In genomic region chr9:5718296-5719032, GRCh38 we compare ENCODE assay signal across 17 cellular contexts.
DNase-seq lines count a peak whose midpoint lies in the region; ATAC-seq and TF ChIP-seq lines count a peak whose summit lies in the region.
"Had no signal": no experiment of that assay in that cellular context is flagged by ENCODE, and none has a peak within 500 bp of the region (broad histone marks: within the 10 kb centered on the region; RNA-seq: fewer than 3 reads in every experiment).

No MANE protein-coding gene starts in this region.

- H3K36me3 Mint-ChIP-seq in mesothelial cell of epicardium, result peaks cover 48% of the 10 kb centered on the region

- H3K27ac ChIP-seq in brain microvascular endothelial cell, result peak overlapping the region; percentile 20
- H3K27ac ChIP-seq: heart left ventricle, thoracic aorta, WERI-Rb-1 had no signal

- H3K36me3 ChIP-seq in brain microvascular endothelial cell (replicated peaks), result peaks cover 11% of the 10 kb centered on the region

- peak overlapping the region; percentile 93 for H3K27ac Mint-ChIP-seq in mesothelial cell of epicardium
- H3K27ac Mint-ChIP-seq: activated naive CD4-positive, alpha-beta T cell treated with anti-CD3 and anti-CD28 coated beads, Interleukin-2, amount 10 ng/mL, durations not matched to agents 7 days and 5 days had no signal

- ATAC-seq in stimulated activated naive CD8-positive, alpha-beta T cell treated with anti-CD3 and anti-CD28 coated beads, Interleukin-15, Interleukin-2, amounts not matched to agents 100 U/mL and 50 U/mL, for 24 hours, result no peak
- ATAC-seq in HG02763 (IDR thresholded peaks at IDR 0.05; ENCODE audit: unreplicated experiment), result no peak
- ATAC-seq: CD8-positive, alpha-beta T cell; heart left ventricle; Panc1 had no signal

- DNase-seq in Caki2 (ENCODE audit: low read depth) (peak; percentile 23), M059J (ENCODE audit: low read depth) (peak; percentile 12), brain microvascular endothelial cell (no peak), mesothelial cell of epicardium (ENCODE audit: low spot score in 2 of 2, unreplicated experiment in 2 of 2) (no peak), NCI-H524 (lab: John Stamatoyannopoulos, UW) (no peak), DMS153 (lab: John Stamatoyannopoulos, UW) (no peak)
- no peak for DNase-seq in stimulated activated naive CD8-positive, alpha-beta T cell treated with anti-CD3 and anti-CD28 coated beads, Interleukin-15, Interleukin-2, amounts not matched to agents 100 U/mL and 50 U/mL, for 24 hours
- DNase-seq: activated naive CD4-positive, alpha-beta T cell treated with anti-CD3 and anti-CD28 coated beads, Interleukin-2, amount 10 ng/mL, durations not matched to agents 7 days and 5 days; CD8-positive, alpha-beta T cell; heart left ventricle; MM.1S; NCI-H510A; WERI-Rb-1 had no signal

- H3K4me3 ChIP-seq in brain microvascular endothelial cell (ENCODE audit: low read depth, low read length), result no peak overlapping the region
- H3K4me3 ChIP-seq: heart left ventricle, thoracic aorta had no signal

- peaks cover 25% of the 10 kb centered on the region for H3K4me1 Mint-ChIP-seq in mesothelial cell of epicardium
- H3K4me1 Mint-ChIP-seq: activated naive CD4-positive, alpha-beta T cell treated with anti-CD3 and anti-CD28 coated beads, Interleukin-2, amount 10 ng/mL, durations not matched to agents 7 days and 5 days had no signal

- peaks cover 10% of the 10 kb centered on the region for H3K9me3 Mint-ChIP-seq in mesothelial cell of epicardium
- H3K9me3 Mint-ChIP-seq: CD8-positive, alpha-beta T cell had no signal

- H3K27me3 ChIP-seq in brain microvascular endothelial cell (replicated peaks), result no peaks in the 10 kb centered on the region
- H3K27me3 ChIP-seq: heart left ventricle had no signal

- TF ChIP-seq CTCF in brain microvascular endothelial cell (IDR thresholded peaks at IDR 0.05; ENCODE audit: low read depth, low read length, missing control alignments), result no peak
- no peak for TF ChIP-seq CTCF in mesothelial cell of epicardium (IDR thresholded peaks at IDR 0.05; ENCODE audit: unreplicated experiment)

- no peak overlapping the region for H3K4me3 Mint-ChIP-seq in mesothelial cell of epicardium
- H3K4me3 Mint-ChIP-seq: activated naive CD4-positive, alpha-beta T cell treated with anti-CD3 and anti-CD28 coated beads, Interleukin-2, amount 10 ng/mL, durations not matched to agents 7 days and 5 days; CD8-positive, alpha-beta T cell; central memory CD8-positive, alpha-beta T cell had no signal

- no peaks in the 10 kb centered on the region for H3K27me3 Mint-ChIP-seq in mesothelial cell of epicardium (ENCODE audit: low read depth)
- H3K27me3 Mint-ChIP-seq: activated naive CD4-positive, alpha-beta T cell treated with anti-CD3 and anti-CD28 coated beads, Interleukin-2, amount 10 ng/mL, durations not matched to agents 7 days and 5 days; central memory CD8-positive, alpha-beta T cell had no signal

- in situ Hi-C loops in Caki2 (cut with HindIII; ENCODE audit: low pct_unique_long_range_greater_than_20kb, low sequenced_read_pairs) (no loop called here), brain microvascular endothelial cell (cut with HindIII; ENCODE audit: low pct_ligation_motif_present, low sequenced_read_pairs) (no loop called here)

Comparison
In these comparisons a context has a peak if more than half of its experiments do, and no peak if none do; other contexts are left out.
1. DNase-seq: peak in Caki2 (single experiment) and M059J (single experiment); none in brain microvascular endothelial cell (single experiment), mesothelial cell of epicardium (0 of 2), NCI-H524 (0 of 2), DMS153 (single experiment) and stimulated activated naive CD8-positive, alpha-beta T cell treated with anti-CD3 and anti-CD28 coated beads, Interleukin-15, Interleukin-2, amounts not matched to agents 100 U/mL and 50 U/mL, for 24 hours (single experiment).